In the genomic region with DNA sequence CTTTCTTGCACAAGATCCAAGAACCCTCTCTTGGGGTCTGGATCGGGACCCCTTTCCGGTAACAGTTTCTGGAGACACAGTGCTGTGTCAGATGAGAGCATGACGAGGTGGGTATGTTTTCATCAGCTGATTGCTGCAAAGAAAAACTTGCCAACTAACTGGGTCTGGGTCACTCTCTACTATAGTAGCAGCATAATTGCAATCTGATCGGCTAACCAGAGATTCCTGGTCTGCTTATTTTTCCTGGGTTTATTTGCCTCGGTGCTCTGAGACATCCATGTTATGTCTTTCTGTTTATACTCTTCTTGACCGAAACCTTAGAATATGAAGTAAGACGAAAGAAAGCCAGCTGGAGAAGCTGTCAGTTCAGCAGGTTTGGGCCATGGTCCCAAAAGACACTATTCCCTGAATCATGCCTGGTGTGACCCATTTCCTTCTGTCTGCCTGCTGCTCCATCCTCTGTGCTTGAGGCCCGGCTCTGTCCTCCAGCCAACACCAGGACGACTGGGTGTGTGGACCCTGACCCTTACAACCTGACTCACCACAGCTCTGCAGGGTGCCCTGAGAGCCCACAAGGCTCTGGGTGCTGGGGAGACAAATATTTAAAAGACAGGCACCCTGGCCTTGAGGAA, we compare ENCODE assay signal across 14 cellular contexts. TPM values are rescaled to one million over a fixed set of nuclear protein-coding genes. Genes with fewer than 3 reads are reported as not detected.
DNase-seq lines count a peak whose midpoint lies in the region; ATAC-seq and TF ChIP-seq lines count a peak whose summit lies in the region.
"Had no signal": no experiment of that assay in that cellular context is flagged by ENCODE, and none has a peak within 500 bp of the region (broad histone marks: within the 10 kb centered on the region; RNA-seq: fewer than 3 reads in every experiment).

No MANE protein-coding gene starts in this region.

- TF ChIP-seq CTCF in cardiac fibroblast (IDR thresholded peaks at IDR 0.05; ENCODE audit: low read depth, low read length) (no peak), mucosa of descending colon (IDR thresholded peaks at IDR 0.05) (no peak)

- CTCF ChIA-PET in activated CD4-positive, alpha-beta T cell treated with anti-CD3 and anti-CD28 coated beads for 36 hours (lab: Charles Lee), result interaction anchor here (1.0 kb wide), 1 partner anchor 28 kb away, joined by 3 read pairs; no protein-coding TSS in a partner anchor

- peak; percentile 50 for ATAC-seq in Right ventricle myocardium inferior
- ATAC-seq in mucosa of descending colon, result peak; percentile 63
- no peak for ATAC-seq in GM18519 (IDR thresholded peaks at IDR 0.05; ENCODE audit: low FRiP score, unreplicated experiment)
- no peak for ATAC-seq in activated CD4-positive, alpha-beta T cell treated with anti-CD3 and anti-CD28 coated beads for 36 hours

- H3K4me1 Mint-ChIP-seq in activated CD4-positive, alpha-beta T cell treated with anti-CD3 and anti-CD28 coated beads for 36 hours, result no peaks in the 10 kb centered on the region

- no peaks in the 10 kb centered on the region for H3K36me3 Mint-ChIP-seq in activated CD4-positive, alpha-beta T cell treated with anti-CD3 and anti-CD28 coated beads for 36 hours (ENCODE audit: low read depth)

- H3K9me3 Mint-ChIP-seq in activated CD4-positive, alpha-beta T cell treated with anti-CD3 and anti-CD28 coated beads for 36 hours (ENCODE audit: low read depth), result peaks cover 8% of the 10 kb centered on the region

- H3K4me3 Mint-ChIP-seq in activated CD4-positive, alpha-beta T cell treated with anti-CD3 and anti-CD28 coated beads for 36 hours, result no peak overlapping the region

- no peak overlapping the region for H3K27ac Mint-ChIP-seq in activated CD4-positive, alpha-beta T cell treated with anti-CD3 and anti-CD28 coated beads for 36 hours

- no peak for DNase-seq in Right ventricle myocardium inferior (ENCODE audit: missing footprints)
- DNase-seq in cardiac septum (ENCODE audit: low spot score), result no peak
- peak; percentile 28 to 55 for DNase-seq in cardiac fibroblast (ENCODE audit: low read depth in 2 of 2)
- DNase-seq in mucosa of descending colon, result no peak
- DNase-seq in activated CD4-positive, alpha-beta T cell treated with anti-CD3 and anti-CD28 coated beads for 36 hours, result no peak
- DNase-seq in NCI-H2171 (lab: John Stamatoyannopoulos, UW), result no peak
- no peak for DNase-seq in NCI-H82 (lab: John Stamatoyannopoulos, UW)
- DNase-seq: 8988T; effector CD8-positive, alpha-beta T cell; MV-4-11; stimulated activated CD4-positive, alpha-beta T cell treated with anti-CD3 and anti-CD28 coated beads, Interleukin-2, amount 100 ng/mL, for 24 hours had no signal

- POLR2A ChIA-PET in activated CD4-positive, alpha-beta T cell treated with anti-CD3 and anti-CD28 coated beads for 36 hours (lab: Charles Lee), result no interaction called here

- H3K4me3 ChIP-seq in cardiac fibroblast (replicated peaks in 1 of 2; ENCODE audit: low read depth in 2 of 2, low read length in 2 of 2), result no peak overlapping the region
- no peak overlapping the region for H3K4me3 ChIP-seq in mucosa of descending colon
- H3K4me3 ChIP-seq: prostate gland had no signal

- H3K36me3 ChIP-seq in mucosa of descending colon (ENCODE audit: low read depth), result no peaks in the 10 kb centered on the region
- H3K36me3 ChIP-seq: prostate gland had no signal

- intact Hi-C loops in Right ventricle myocardium inferior (cut with DNase I) (no loop called here), cardiac septum (cut with DNase I) (no loop called here), mucosa of descending colon (cut with DNase I, micrococcal nuclease) (no loop called here)
- intact Hi-C loops in activated CD4-positive, alpha-beta T cell treated with anti-CD3 and anti-CD28 coated beads for 36 hours (cut with DNase I, micrococcal nuclease), result no loop called here

- H3K4me1 ChIP-seq in mucosa of descending colon (ENCODE audit: low read depth), result no peaks in the 10 kb centered on the region
- H3K4me1 ChIP-seq: prostate gland had no signal

- no peaks in the 10 kb centered on the region for H3K9me3 ChIP-seq in mucosa of descending colon
- H3K9me3 ChIP-seq: prostate gland had no signal

- H3K27me3 Mint-ChIP-seq in activated CD4-positive, alpha-beta T cell treated with anti-CD3 and anti-CD28 coated beads for 36 hours, result peaks cover 6% of the 10 kb centered on the region

RNA-seq across cellular contexts. Expression of a gene that starts 24.1 kb away (rescaled TPM):
- 8.6 TPM for total RNA-seq in Right ventricle myocardium inferior
- 5.9 TPM for total RNA-seq in cardiac septum
- 10 to 100 TPM in 2 of 3 donors, 1 to 10 TPM in 1; 4.7 to 84.9 (median 11.0) TPM for total RNA-seq in mucosa of descending colon
- total RNA-seq in activated CD4-positive, alpha-beta T cell treated with anti-CD3 and anti-CD28 coated beads for 36 hours, result under 1 TPM; 0.05 to 0.09 TPM
- total RNA-seq: activated CD8-positive, alpha-beta memory T cell treated with anti-CD3 and anti-CD28 coated beads for 36 hours had no signal

Comparison
In these comparisons a context has a peak if more than half of its experiments do, and no peak if none do; other contexts are left out.
1. ATAC-seq: peak in Right ventricle myocardium inferior (single experiment) and mucosa of descending colon (single experiment); none in GM18519 (single experiment) and activated CD4-positive, alpha-beta T cell treated with anti-CD3 and anti-CD28 coated beads for 36 hours (single experiment).
2. DNase-seq: peak in cardiac fibroblast (2 of 2); none in Right ventricle myocardium inferior (single experiment), cardiac septum (single experiment), mucosa of descending colon (0 of 3), activated CD4-positive, alpha-beta T cell treated with anti-CD3 and anti-CD28 coated beads for 36 hours (single experiment), NCI-H2171 (single experiment) and NCI-H82 (single experiment).